1 cellular context compared by ENCODE assay signal in the genomic region with DNA sequence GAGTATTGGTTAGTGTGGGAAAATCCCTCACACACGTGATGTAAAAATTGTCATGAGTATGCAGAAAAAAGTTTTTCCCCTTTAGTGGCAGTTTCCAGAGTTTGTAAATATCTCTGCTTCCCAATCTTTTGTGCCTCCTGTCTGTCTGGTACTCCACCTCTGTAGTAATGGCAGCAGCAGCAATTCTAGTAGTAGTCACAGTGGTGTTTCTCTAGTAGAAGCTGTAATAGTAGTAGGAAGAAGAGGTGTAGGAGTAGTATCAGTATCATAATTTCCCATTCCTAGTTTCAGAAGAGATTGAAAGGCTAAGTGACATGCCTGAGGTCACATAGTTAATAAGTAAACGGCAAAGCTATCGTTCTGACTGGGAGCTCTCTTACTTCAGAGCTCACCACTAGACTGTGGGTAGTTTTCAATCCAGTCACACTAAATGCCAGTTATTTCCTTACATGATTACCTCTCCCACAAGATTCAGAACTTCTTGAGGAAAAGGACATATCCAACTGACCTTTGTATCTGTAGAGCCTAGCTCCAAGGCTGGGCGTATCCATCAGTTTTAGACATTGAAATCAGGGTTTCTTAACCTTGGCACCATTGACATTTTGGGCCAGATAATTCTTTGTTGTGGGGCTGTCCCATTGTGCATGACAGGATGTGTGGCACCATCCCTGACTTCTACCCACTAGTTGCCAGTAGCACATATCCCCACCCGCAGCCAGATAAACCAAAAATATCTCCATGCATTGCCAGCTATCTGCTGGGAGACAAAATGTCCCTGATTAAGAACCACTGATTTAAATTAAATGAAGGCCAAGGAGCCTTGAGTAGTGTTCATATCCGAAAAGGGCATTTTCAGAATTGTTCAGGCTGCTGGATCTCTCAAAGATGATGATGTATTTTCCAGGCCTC.
A peak's percentile ranks its signal among the peaks of the same experiment; 100 is the strongest.
TF ChIP-seq lines count a peak whose summit lies in the region.

No MANE protein-coding gene starts in this region.

TF ChIP-seq in GM12878, 131 proteins besides CTCF, POLR2A, EP300 and RAD21 (continued from another document and continues in another):
- TF ChIP-seq, protein P1, sequence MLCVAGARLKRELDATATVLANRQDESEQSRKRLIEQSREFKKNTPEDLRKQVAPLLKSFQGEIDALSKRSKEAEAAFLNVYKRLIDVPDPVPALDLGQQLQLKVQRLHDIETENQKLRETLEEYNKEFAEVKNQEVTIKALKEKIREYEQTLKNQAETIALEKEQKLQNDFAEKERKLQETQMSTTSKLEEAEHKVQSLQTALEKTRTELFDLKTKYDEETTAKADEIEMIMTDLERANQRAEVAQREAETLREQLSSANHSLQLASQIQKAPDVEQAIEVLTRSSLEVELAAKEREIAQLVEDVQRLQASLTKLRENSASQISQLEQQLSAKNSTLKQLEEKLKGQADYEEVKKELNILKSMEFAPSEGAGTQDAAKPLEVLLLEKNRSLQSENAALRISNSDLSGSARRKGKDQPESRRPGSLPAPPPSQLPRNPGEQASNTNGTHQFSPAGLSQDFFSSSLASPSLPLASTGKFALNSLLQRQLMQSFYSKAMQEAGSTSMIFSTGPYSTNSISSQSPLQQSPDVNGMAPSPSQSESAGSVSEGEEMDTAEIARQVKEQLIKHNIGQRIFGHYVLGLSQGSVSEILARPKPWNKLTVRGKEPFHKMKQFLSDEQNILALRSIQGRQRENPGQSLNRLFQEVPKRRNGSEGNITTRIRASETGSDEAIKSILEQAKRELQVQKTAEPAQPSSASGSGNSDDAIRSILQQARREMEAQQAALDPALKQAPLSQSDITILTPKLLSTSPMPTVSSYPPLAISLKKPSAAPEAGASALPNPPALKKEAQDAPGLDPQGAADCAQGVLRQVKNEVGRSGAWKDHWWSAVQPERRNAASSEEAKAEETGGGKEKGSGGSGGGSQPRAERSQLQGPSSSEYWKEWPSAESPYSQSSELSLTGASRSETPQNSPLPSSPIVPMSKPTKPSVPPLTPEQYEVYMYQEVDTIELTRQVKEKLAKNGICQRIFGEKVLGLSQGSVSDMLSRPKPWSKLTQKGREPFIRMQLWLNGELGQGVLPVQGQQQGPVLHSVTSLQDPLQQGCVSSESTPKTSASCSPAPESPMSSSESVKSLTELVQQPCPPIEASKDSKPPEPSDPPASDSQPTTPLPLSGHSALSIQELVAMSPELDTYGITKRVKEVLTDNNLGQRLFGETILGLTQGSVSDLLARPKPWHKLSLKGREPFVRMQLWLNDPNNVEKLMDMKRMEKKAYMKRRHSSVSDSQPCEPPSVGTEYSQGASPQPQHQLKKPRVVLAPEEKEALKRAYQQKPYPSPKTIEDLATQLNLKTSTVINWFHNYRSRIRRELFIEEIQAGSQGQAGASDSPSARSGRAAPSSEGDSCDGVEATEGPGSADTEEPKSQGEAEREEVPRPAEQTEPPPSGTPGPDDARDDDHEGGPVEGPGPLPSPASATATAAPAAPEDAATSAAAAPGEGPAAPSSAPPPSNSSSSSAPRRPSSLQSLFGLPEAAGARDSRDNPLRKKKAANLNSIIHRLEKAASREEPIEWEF (IDR thresholded peaks at IDR 0.05; ENCODE audit: insufficient replicate concordance, low read depth, low read length), result peak; percentile 15
- TF ChIP-seq CREB1 (IDR thresholded peaks at IDR 0.05; ENCODE audit: low read depth), result peak; percentile 51
- no peak for TF ChIP-seq ZNF384 (IDR thresholded peaks at IDR 0.05; ENCODE audit: borderline replicate concordance, low read depth, low read length)
- no peak for TF ChIP-seq SMC3 (IDR thresholded peaks at IDR 0.05; ENCODE audit: borderline replicate concordance, low read length)
- TF ChIP-seq BCL11A (IDR thresholded peaks at IDR 0.05; ENCODE audit: low read depth, low read length), result peak; percentile 84
- TF ChIP-seq IKZF1 (conservative IDR thresholded peaks at IDR 0.05), result peak; percentile 98
- peak; percentile 49; the same call in 1 of the 2 replicates for TF ChIP-seq FOXM1 (IDR thresholded peaks at IDR 0.05; ENCODE audit: low read depth, low read length)
- TF ChIP-seq, protein P2, sequence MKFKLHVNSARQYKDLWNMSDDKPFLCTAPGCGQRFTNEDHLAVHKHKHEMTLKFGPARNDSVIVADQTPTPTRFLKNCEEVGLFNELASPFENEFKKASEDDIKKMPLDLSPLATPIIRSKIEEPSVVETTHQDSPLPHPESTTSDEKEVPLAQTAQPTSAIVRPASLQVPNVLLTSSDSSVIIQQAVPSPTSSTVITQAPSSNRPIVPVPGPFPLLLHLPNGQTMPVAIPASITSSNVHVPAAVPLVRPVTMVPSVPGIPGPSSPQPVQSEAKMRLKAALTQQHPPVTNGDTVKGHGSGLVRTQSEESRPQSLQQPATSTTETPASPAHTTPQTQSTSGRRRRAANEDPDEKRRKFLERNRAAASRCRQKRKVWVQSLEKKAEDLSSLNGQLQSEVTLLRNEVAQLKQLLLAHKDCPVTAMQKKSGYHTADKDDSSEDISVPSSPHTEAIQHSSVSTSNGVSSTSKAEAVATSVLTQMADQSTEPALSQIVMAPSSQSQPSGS (IDR thresholded peaks at IDR 0.05; ENCODE audit: low read length), result peak; percentile 35; the same call in 1 of the 2 replicates
- peak; percentile 64 to 65; a peak in 1 of 4 replicates for TF ChIP-seq BHLHE40 (IDR thresholded peaks at IDR 0.05; ENCODE audit: borderline replicate concordance in 1 of 2, low read depth in 2 of 2, low read length in 1 of 2)
- TF ChIP-seq RAD51 (IDR thresholded peaks at IDR 0.05), result peak; percentile 64
- TF ChIP-seq EED (IDR thresholded peaks at IDR 0.05; ENCODE audit: low read depth), result peak; percentile 74
- no peak for TF ChIP-seq TBL1XR1 (IDR thresholded peaks at IDR 0.05; ENCODE audit: low read depth, low read length)
- TF ChIP-seq CREM (IDR thresholded peaks at IDR 0.05; ENCODE audit: low read depth), result peak; percentile 36; the same call in 1 of the 2 replicates
- peak; percentile 95; the same call in 1 of the 2 replicates for TF ChIP-seq DPF2 (IDR thresholded peaks at IDR 0.05)
- peak; percentile 88 for TF ChIP-seq ATF7 (IDR thresholded peaks at IDR 0.05; ENCODE audit: low read depth)
- TF ChIP-seq, protein P3, sequence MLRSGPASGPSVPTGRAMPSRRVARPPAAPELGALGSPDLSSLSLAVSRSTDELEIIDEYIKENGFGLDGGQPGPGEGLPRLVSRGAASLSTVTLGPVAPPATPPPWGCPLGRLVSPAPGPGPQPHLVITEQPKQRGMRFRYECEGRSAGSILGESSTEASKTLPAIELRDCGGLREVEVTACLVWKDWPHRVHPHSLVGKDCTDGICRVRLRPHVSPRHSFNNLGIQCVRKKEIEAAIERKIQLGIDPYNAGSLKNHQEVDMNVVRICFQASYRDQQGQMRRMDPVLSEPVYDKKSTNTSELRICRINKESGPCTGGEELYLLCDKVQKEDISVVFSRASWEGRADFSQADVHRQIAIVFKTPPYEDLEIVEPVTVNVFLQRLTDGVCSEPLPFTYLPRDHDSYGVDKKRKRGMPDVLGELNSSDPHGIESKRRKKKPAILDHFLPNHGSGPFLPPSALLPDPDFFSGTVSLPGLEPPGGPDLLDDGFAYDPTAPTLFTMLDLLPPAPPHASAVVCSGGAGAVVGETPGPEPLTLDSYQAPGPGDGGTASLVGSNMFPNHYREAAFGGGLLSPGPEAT (IDR thresholded peaks at IDR 0.05; ENCODE audit: low read depth), result peak; percentile 95
- TF ChIP-seq ZNF217 (IDR thresholded peaks at IDR 0.05), result peak; percentile 95; the same call in 1 of the 2 replicates
- no peak for TF ChIP-seq POLR2AphosphoS2 (IDR thresholded peaks at IDR 0.05; ENCODE audit: low read depth, low read length)
- no peak for TF ChIP-seq SREBF1 (IDR thresholded peaks at IDR 0.05; ENCODE audit: low read length)
- TF ChIP-seq MTA3 (IDR thresholded peaks at IDR 0.05; ENCODE audit: borderline replicate concordance, low read length), result peak; percentile 54; the same call in 1 of the 2 replicates
- TF ChIP-seq JUND (IDR thresholded peaks at IDR 0.05; ENCODE audit: low read depth, low read length), result peak; percentile 78; the same call in 1 of the 2 replicates
- TF ChIP-seq, protein P4, sequence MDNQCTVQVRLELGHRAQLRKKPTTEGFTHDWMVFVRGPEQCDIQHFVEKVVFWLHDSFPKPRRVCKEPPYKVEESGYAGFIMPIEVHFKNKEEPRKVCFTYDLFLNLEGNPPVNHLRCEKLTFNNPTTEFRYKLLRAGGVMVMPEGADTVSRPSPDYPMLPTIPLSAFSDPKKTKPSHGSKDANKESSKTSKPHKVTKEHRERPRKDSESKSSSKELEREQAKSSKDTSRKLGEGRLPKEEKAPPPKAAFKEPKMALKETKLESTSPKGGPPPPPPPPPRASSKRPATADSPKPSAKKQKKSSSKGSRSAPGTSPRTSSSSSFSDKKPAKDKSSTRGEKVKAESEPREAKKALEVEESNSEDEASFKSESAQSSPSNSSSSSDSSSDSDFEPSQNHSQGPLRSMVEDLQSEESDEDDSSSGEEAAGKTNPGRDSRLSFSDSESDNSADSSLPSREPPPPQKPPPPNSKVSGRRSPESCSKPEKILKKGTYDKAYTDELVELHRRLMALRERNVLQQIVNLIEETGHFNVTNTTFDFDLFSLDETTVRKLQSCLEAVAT (IDR thresholded peaks at IDR 0.05), result 0 out of 2 replicates have a peak, but pooled peaks have one; percentile 61
- TF ChIP-seq ZNF24 (IDR thresholded peaks at IDR 0.05), result 0 out of 2 replicates have a peak, but pooled peaks have one; percentile 54
- TF ChIP-seq NFIC (IDR thresholded peaks at IDR 0.05; ENCODE audit: low read depth, low read length), result peak; percentile 78; the same call in 1 of the 2 replicates
- peak; percentile 99 for TF ChIP-seq IKZF2 (IDR thresholded peaks at IDR 0.05)
- TF ChIP-seq BACH1 (IDR thresholded peaks at IDR 0.05; ENCODE audit: borderline replicate concordance), result peak; percentile 38; the same call in 1 of the 2 replicates
- TF ChIP-seq, protein P5, sequence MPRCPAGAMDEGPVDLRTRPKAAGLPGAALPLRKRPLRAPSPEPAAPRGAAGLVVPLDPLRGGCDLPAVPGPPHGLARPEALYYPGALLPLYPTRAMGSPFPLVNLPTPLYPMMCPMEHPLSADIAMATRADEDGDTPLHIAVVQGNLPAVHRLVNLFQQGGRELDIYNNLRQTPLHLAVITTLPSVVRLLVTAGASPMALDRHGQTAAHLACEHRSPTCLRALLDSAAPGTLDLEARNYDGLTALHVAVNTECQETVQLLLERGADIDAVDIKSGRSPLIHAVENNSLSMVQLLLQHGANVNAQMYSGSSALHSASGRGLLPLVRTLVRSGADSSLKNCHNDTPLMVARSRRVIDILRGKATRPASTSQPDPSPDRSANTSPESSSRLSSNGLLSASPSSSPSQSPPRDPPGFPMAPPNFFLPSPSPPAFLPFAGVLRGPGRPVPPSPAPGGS (IDR thresholded peaks at IDR 0.05; ENCODE audit: borderline replicate concordance, insufficient read depth, low read depth, low read length, poor library complexity, severe bottlenecking), result no peak
- peak in 1 of 2 experiments; percentile 81; a peak in 2 of 4 replicates for TF ChIP-seq ETV6 (conservative IDR thresholded peaks at IDR 0.05 in 1 of 2, IDR thresholded peaks at IDR 0.05 in 1 of 2; ENCODE audit: borderline replicate concordance in 1 of 2, low read depth in 1 of 2)
- peak; percentile 98; the same call in 1 of the 2 replicates for TF ChIP-seq STAT3 (IDR thresholded peaks at IDR 0.05; ENCODE audit: low read depth, low read length)
- TF ChIP-seq PAX5 (IDR thresholded peaks at IDR 0.05; ENCODE audit: borderline replicate concordance, low read depth, low read length), result peak; percentile 54; the same call in 1 of the 2 replicates
- TF ChIP-seq SIX5 (IDR thresholded peaks at IDR 0.05; ENCODE audit: low read depth, low read length, severe bottlenecking), result no peak
- TF ChIP-seq TCF3 (IDR thresholded peaks at IDR 0.05; ENCODE audit: borderline replicate concordance, insufficient read depth, low read depth, low read length), result peak; percentile 13; the same call in 1 of the 2 replicates
- peak; percentile 53; the same call in 1 of the 2 replicates for TF ChIP-seq BMI1 (IDR thresholded peaks at IDR 0.05; ENCODE audit: borderline replicate concordance)
- TF ChIP-seq RB1 (IDR thresholded peaks at IDR 0.05; ENCODE audit: borderline replicate concordance), result no peak
- TF ChIP-seq, protein P6, sequence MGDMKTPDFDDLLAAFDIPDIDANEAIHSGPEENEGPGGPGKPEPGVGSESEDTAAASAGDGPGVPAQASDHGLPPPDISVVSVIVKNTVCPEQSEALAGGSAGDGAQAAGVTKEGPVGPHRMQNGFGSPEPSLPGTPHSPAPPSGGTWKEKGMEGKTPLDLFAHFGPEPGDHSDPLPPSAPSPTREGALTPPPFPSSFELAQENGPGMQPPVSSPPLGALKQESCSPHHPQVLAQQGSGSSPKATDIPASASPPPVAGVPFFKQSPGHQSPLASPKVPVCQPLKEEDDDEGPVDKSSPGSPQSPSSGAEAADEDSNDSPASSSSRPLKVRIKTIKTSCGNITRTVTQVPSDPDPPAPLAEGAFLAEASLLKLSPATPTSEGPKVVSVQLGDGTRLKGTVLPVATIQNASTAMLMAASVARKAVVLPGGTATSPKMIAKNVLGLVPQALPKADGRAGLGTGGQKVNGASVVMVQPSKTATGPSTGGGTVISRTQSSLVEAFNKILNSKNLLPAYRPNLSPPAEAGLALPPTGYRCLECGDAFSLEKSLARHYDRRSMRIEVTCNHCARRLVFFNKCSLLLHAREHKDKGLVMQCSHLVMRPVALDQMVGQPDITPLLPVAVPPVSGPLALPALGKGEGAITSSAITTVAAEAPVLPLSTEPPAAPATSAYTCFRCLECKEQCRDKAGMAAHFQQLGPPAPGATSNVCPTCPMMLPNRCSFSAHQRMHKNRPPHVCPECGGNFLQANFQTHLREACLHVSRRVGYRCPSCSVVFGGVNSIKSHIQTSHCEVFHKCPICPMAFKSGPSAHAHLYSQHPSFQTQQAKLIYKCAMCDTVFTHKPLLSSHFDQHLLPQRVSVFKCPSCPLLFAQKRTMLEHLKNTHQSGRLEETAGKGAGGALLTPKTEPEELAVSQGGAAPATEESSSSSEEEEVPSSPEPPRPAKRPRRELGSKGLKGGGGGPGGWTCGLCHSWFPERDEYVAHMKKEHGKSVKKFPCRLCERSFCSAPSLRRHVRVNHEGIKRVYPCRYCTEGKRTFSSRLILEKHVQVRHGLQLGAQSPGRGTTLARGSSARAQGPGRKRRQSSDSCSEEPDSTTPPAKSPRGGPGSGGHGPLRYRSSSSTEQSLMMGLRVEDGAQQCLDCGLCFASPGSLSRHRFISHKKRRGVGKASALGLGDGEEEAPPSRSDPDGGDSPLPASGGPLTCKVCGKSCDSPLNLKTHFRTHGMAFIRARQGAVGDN (IDR thresholded peaks at IDR 0.05), result no peak
- no peak for TF ChIP-seq EZH2 (IDR thresholded peaks at IDR 0.05; ENCODE audit: borderline replicate concordance, control insufficient read depth, low read depth, low read length)
